In the genomic region with DNA sequence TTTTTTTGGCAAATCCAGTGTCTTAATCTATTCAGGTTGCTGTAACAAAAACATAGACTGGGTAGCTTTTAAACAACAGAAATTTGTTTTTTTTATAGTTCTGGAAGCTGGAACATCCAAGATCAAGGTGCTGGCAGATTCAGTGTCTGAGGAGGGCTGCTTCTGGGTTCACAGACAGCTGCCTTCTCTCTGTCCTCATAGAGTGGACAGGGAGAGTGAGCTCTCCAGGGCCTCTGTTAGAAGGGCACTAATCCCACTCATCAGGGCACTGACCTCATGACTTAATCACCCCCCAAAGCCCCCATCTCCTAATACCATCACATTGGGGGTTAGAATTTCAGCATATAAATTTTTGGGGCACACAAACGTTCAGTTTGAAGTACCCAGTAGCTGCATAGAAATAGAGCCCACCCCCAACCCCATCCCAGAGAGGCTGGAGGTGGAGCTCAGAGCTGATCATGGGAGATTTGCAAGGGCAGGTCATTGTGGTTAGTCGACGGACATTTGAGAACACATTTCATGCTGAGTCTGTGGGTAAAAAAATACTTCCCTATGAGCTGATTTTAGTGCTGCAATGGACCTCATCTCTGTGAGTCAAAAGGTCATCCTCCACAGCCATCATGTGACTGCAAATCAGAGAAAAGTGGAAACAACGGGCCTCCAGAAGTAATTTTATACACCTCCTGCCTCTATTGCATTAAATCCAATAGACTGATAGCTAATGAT, we compare ENCODE assay signal across 24 cellular contexts.
A peak's percentile ranks its signal among the peaks of the same experiment; 100 is the strongest.
DNase-seq lines count a peak whose midpoint lies in the region; ATAC-seq and TF ChIP-seq lines count a peak whose summit lies in the region.
"Had no signal": no experiment of that assay in that cellular context is flagged by ENCODE, and none has a peak within 500 bp of the region (broad histone marks: within the 10 kb centered on the region; RNA-seq: fewer than 3 reads in every experiment).

No MANE protein-coding gene starts in this region.

- no peaks in the 10 kb centered on the region for H3K27me3 ChIP-seq in naive thymus-derived CD4-positive, alpha-beta T cell (ENCODE audit: control insufficient read depth in 2 of 2, insufficient read depth in 2 of 2, low read length in 2 of 2)
- H3K27me3 ChIP-seq in vagina: no peaks in the 10 kb centered on the region
- H3K27me3 ChIP-seq: body of pancreas had no signal

- TF ChIP-seq POLR2A in NB4 (IDR thresholded peaks at IDR 0.05; ENCODE audit: extremely low read depth, insufficient read length) (no peak), vagina (IDR thresholded peaks at IDR 0.05) (no peak)

- DNase-seq in CD1c-positive myeloid dendritic cell (ENCODE audit: extremely low spot score) (peak; percentile 87), NB4 (ENCODE audit: low read depth) (peak; percentile 74), choroid plexus epithelial cell (ENCODE audit: low read depth) (peak; percentile 6), middle frontal gyrus (ENCODE audit: extremely low spot score, low spot score) (no peak), vagina (ENCODE audit: extremely low spot score in 2 of 2) (no peak)
- DNase-seq in naive thymus-derived CD4-positive, alpha-beta T cell: no peak
- DNase-seq in activated T-cell treated with anti-CD3 and anti-CD28 coated beads, Interleukin-2, amount 50 U/mL, for 24 hours: no peak
- DNase-seq: activated CD4-positive, alpha-beta memory T cell treated with anti-CD3 and anti-CD28 coated beads for 36 hours; activated naive CD4-positive, alpha-beta T cell treated with anti-CD3 and anti-CD28 coated beads for 36 hours; CD8-positive, alpha-beta memory T cell; cortex of kidney; DMS79; HCEC 1CT; hippocampal formation; kidney; NCI-H2081 treated with DMSO at 0.1 percent for 48 hours; NCI-H510A; NK-92 treated with Interleukin-12 subunit alpha and Interleukin-12 subunit beta, amount 100 ng/mL, for 24 hours; retina; SHP77 had no signal

- no peaks in the 10 kb centered on the region for H3K9me3 ChIP-seq in naive thymus-derived CD4-positive, alpha-beta T cell (ENCODE audit: control insufficient read depth in 2 of 3, low read length in 3 of 3)
- no peaks in the 10 kb centered on the region for H3K9me3 ChIP-seq in vagina
- H3K9me3 ChIP-seq: body of pancreas had no signal

- POLR2A ChIA-PET in naive thymus-derived CD4-positive, alpha-beta T cell (lab: Charles Lee): no interaction called here

- no peak overlapping the region for H3K4me3 Mint-ChIP-seq in naive thymus-derived CD4-positive, alpha-beta T cell
- H3K4me3 Mint-ChIP-seq in activated T-cell treated with anti-CD3 and anti-CD28 coated beads, Interleukin-2, amount 50 U/mL, for 24 hours: no peak overlapping the region
- H3K4me3 Mint-ChIP-seq: activated CD4-positive, alpha-beta memory T cell treated with anti-CD3 and anti-CD28 coated beads for 36 hours; activated naive CD4-positive, alpha-beta T cell treated with anti-CD3 and anti-CD28 coated beads for 36 hours; CD8-positive, alpha-beta memory T cell; IgD-negative memory B cell had no signal

- H3K36me3 Mint-ChIP-seq in naive thymus-derived CD4-positive, alpha-beta T cell: no peaks in the 10 kb centered on the region
- no peaks in the 10 kb centered on the region for H3K36me3 Mint-ChIP-seq in activated T-cell treated with anti-CD3 and anti-CD28 coated beads, Interleukin-2, amount 50 U/mL, for 24 hours (ENCODE audit: low read depth)
- H3K36me3 Mint-ChIP-seq: activated CD4-positive, alpha-beta memory T cell treated with anti-CD3 and anti-CD28 coated beads for 36 hours; CD8-positive, alpha-beta memory T cell had no signal

- no peak overlapping the region for H3K4me3 ChIP-seq in NB4 (ENCODE audit: low read depth, low read length)
- no peak overlapping the region for H3K4me3 ChIP-seq in choroid plexus epithelial cell (ENCODE audit: low read depth, low read length)
- H3K4me3 ChIP-seq in naive thymus-derived CD4-positive, alpha-beta T cell (ENCODE audit: low read length): no peak overlapping the region
- H3K4me3 ChIP-seq in vagina: no peak overlapping the region
- H3K4me3 ChIP-seq: body of pancreas had no signal

- peaks cover 0 to 10% (median 5%) of the 10 kb centered on the region in 5 donors for H3K27me3 Mint-ChIP-seq in naive thymus-derived CD4-positive, alpha-beta T cell
- peaks cover 7% of the 10 kb centered on the region for H3K27me3 Mint-ChIP-seq in activated T-cell treated with anti-CD3 and anti-CD28 coated beads, Interleukin-2, amount 50 U/mL, for 24 hours

- CTCF ChIA-PET in naive thymus-derived CD4-positive, alpha-beta T cell (lab: Charles Lee): no interaction called here

- intact Hi-C loops in naive thymus-derived CD4-positive, alpha-beta T cell (cut with micrococcal nuclease): no loop called here
- intact Hi-C loops in vagina (cut with DNase I): no loop called here

- no peak overlapping the region for H3K27ac Mint-ChIP-seq in naive thymus-derived CD4-positive, alpha-beta T cell
- no peak overlapping the region for H3K27ac Mint-ChIP-seq in activated T-cell treated with anti-CD3 and anti-CD28 coated beads, Interleukin-2, amount 50 U/mL, for 24 hours
- H3K27ac Mint-ChIP-seq: activated CD4-positive, alpha-beta memory T cell treated with anti-CD3 and anti-CD28 coated beads for 36 hours; activated naive CD4-positive, alpha-beta T cell treated with anti-CD3 and anti-CD28 coated beads for 36 hours; CD8-positive, alpha-beta memory T cell; IgD-negative memory B cell had no signal

- H3K27ac ChIP-seq in naive thymus-derived CD4-positive, alpha-beta T cell (ENCODE audit: low read depth, low read length): no peak overlapping the region
- H3K27ac ChIP-seq in vagina: no peak overlapping the region
- H3K27ac ChIP-seq: VCaP had no signal

- H3K4me1 ChIP-seq in naive thymus-derived CD4-positive, alpha-beta T cell (ENCODE audit: control insufficient read depth in 2 of 2, insufficient read depth in 2 of 2, low read length in 2 of 2): no peaks in the 10 kb centered on the region
- H3K4me1 ChIP-seq in vagina: no peaks in the 10 kb centered on the region
- H3K4me1 ChIP-seq: body of pancreas had no signal

- H3K9me3 Mint-ChIP-seq in naive thymus-derived CD4-positive, alpha-beta T cell: peaks cover 0 to 13% (median 4%) of the 10 kb centered on the region in 11 donors
- H3K9me3 Mint-ChIP-seq in activated T-cell treated with anti-CD3 and anti-CD28 coated beads, Interleukin-2, amount 50 U/mL, for 24 hours: peaks cover 3% of the 10 kb centered on the region
- H3K9me3 Mint-ChIP-seq: activated CD4-positive, alpha-beta memory T cell treated with anti-CD3 and anti-CD28 coated beads for 36 hours had no signal

- no peaks in the 10 kb centered on the region for H3K36me3 ChIP-seq in naive thymus-derived CD4-positive, alpha-beta T cell (ENCODE audit: control insufficient read depth in 2 of 3, insufficient read depth in 3 of 3, low read length in 3 of 3)
- H3K36me3 ChIP-seq in vagina: no peaks in the 10 kb centered on the region

- ATAC-seq in naive thymus-derived CD4-positive, alpha-beta T cell: peak; percentile 78
- no peak for ATAC-seq in HG03135 (IDR thresholded peaks at IDR 0.05; ENCODE audit: unreplicated experiment)
- ATAC-seq: body of pancreas had no signal

- TF ChIP-seq CTCF in NB4 (IDR thresholded peaks at IDR 0.05; ENCODE audit: low read depth, low read length) (no peak), choroid plexus epithelial cell (conservative IDR thresholded peaks at IDR 0.05; ENCODE audit: low read depth, low read length) (no peak), vagina (IDR thresholded peaks at IDR 0.05) (no peak)

- H3K4me1 Mint-ChIP-seq in naive thymus-derived CD4-positive, alpha-beta T cell: peaks cover 0 to 12% (median 0%) of the 10 kb centered on the region in 7 donors
- H3K4me1 Mint-ChIP-seq in activated T-cell treated with anti-CD3 and anti-CD28 coated beads, Interleukin-2, amount 50 U/mL, for 24 hours (ENCODE audit: low read depth): no peaks in the 10 kb centered on the region

Comparison
In these comparisons a context has a peak if more than half of its experiments do, and no peak if none do; other contexts are left out.
1. DNase-seq: peak in CD1c-positive myeloid dendritic cell (single experiment), NB4 (single experiment) and choroid plexus epithelial cell (single experiment); none in naive thymus-derived CD4-positive, alpha-beta T cell (0 of 9), middle frontal gyrus (single experiment), activated T-cell treated with anti-CD3 and anti-CD28 coated beads, Interleukin-2, amount 50 U/mL, for 24 hours (single experiment) and vagina (0 of 2).